In the genomic region with DNA sequence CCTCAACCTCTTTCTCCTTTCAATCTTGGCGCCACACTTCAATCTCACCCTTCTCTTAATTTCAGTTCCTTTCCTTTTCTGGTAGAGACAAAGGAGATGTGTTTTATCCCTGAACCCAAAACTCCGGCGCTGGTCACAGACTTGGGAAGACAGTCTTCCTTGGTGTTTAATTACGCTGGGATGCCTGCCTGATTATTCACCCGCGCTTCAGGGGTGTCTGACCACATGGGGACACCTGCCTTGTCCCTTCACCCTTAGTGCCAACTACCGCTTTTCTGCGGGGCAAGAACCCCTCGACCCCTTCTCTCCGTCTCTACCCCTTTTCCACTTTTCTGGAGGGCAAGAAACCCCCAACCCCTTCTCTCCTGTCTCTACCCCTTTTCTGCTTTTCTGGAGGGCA, we compare ENCODE assay signal across 21 cellular contexts.
DNase-seq lines count a peak whose midpoint lies in the region; ATAC-seq and TF ChIP-seq lines count a peak whose summit lies in the region.
"Had no signal": no experiment of that assay in that cellular context is flagged by ENCODE, and none has a peak within 500 bp of the region (broad histone marks: within the 10 kb centered on the region; RNA-seq: fewer than 3 reads in every experiment).

No MANE protein-coding gene starts in this region.

- peaks cover 30% of the 10 kb centered on the region for H3K4me1 ChIP-seq in ES-I3 (ENCODE audit: insufficient read depth, low read length)
- peaks cover 3% of the 10 kb centered on the region for H3K4me1 ChIP-seq in SJCRH30
- peaks cover 3% of the 10 kb centered on the region; the same call in 1 of the 2 replicates for H3K4me1 ChIP-seq in iPS-20b (ENCODE audit: insufficient read depth, low read length)
- no peaks in the 10 kb centered on the region for H3K4me1 ChIP-seq in uterus
- H3K4me1 ChIP-seq: BE2C had no signal

- H3K27me3 ChIP-seq in SJCRH30 (no peaks in the 10 kb centered on the region), iPS-20b (ENCODE audit: insufficient read depth, low read length) (no peaks in the 10 kb centered on the region), uterus (no peaks in the 10 kb centered on the region)
- H3K27me3 ChIP-seq: BE2C had no signal

- no peak for ATAC-seq in HG03108 (IDR thresholded peaks at IDR 0.05; ENCODE audit: unreplicated experiment)
- ATAC-seq: K562, SK-N-SH treated with all-trans-retinoic acid at 6 μM for 48 hours had no signal

- TF ChIP-seq CTCF in progenitor cell of endocrine pancreas (IDR thresholded peaks at IDR 0.05; ENCODE audit: unreplicated experiment): no peak
- no peak for TF ChIP-seq CTCF in uterus (IDR thresholded peaks at IDR 0.05)

- no peak overlapping the region for H3K27ac Mint-ChIP-seq in progenitor cell of endocrine pancreas
- no peak overlapping the region for H3K27ac Mint-ChIP-seq in T-helper 2 cell treated with Interferon-gamma antibody and Interleukin-4, amounts not matched to agents 5 μg/mL and 100 μg/mL, for 36 hours
- H3K27ac Mint-ChIP-seq: CD4-positive, alpha-beta T cell had no signal

- H3K27ac ChIP-seq in SJCRH30 (peak overlapping the region; percentile 5; the same call in 1 of the 2 replicates), iPS-20b (ENCODE audit: low read length) (no peak overlapping the region), uterus (no peak overlapping the region)
- H3K27ac ChIP-seq: HL-60 had no signal

- no peak overlapping the region for H3K4me3 ChIP-seq in SJCRH30
- H3K4me3 ChIP-seq in iPS-20b (ENCODE audit: low read length): peak overlapping the region; percentile 10; the same call in 1 of the 2 replicates
- H3K4me3 ChIP-seq in uterus: no peak overlapping the region
- H3K4me3 ChIP-seq: K562 had no signal

- H3K36me3 ChIP-seq in ES-I3 (ENCODE audit: insufficient read depth, low read length) (no peaks in the 10 kb centered on the region), SJCRH30 (no peaks in the 10 kb centered on the region), iPS-20b (ENCODE audit: insufficient read depth, low read depth, low read length) (no peaks in the 10 kb centered on the region), uterus (no peaks in the 10 kb centered on the region)
- H3K36me3 ChIP-seq: BE2C had no signal

- no peak for TF ChIP-seq POLR2A in uterus (IDR thresholded peaks at IDR 0.05)

- peak overlapping the region; percentile 2 for H3K4me3 Mint-ChIP-seq in progenitor cell of endocrine pancreas (ENCODE audit: low read depth)
- no peak overlapping the region for H3K4me3 Mint-ChIP-seq in T-helper 2 cell treated with Interferon-gamma antibody and Interleukin-4, amounts not matched to agents 5 μg/mL and 100 μg/mL, for 36 hours
- H3K4me3 Mint-ChIP-seq: CD4-positive, alpha-beta T cell had no signal

- H3K4me1 Mint-ChIP-seq in progenitor cell of endocrine pancreas (ENCODE audit: low read depth): peaks cover 13% of the 10 kb centered on the region
- peaks cover 2% of the 10 kb centered on the region for H3K4me1 Mint-ChIP-seq in T-helper 2 cell treated with Interferon-gamma antibody and Interleukin-4, amounts not matched to agents 5 μg/mL and 100 μg/mL, for 36 hours (ENCODE audit: low read depth)

- H3K36me3 Mint-ChIP-seq in progenitor cell of endocrine pancreas (ENCODE audit: insufficient read depth): no peaks in the 10 kb centered on the region
- no peaks in the 10 kb centered on the region for H3K36me3 Mint-ChIP-seq in T-helper 2 cell treated with Interferon-gamma antibody and Interleukin-4, amounts not matched to agents 5 μg/mL and 100 μg/mL, for 36 hours (ENCODE audit: low read depth)

- intact Hi-C loops in uterus (cut with DNase I; ENCODE audit: low total_unique reads): no loop called here

- H3K9me3 ChIP-seq in ES-I3 (ENCODE audit: control insufficient read depth, insufficient read depth, low read length) (no peaks in the 10 kb centered on the region), SJCRH30 (replicated peaks) (no peaks in the 10 kb centered on the region), iPS-20b (ENCODE audit: insufficient read depth, low read depth, low read length) (no peaks in the 10 kb centered on the region), uterus (no peaks in the 10 kb centered on the region)
- H3K9me3 ChIP-seq: BE2C had no signal

- H3K27me3 Mint-ChIP-seq in progenitor cell of endocrine pancreas: peaks cover 3% of the 10 kb centered on the region
- H3K27me3 Mint-ChIP-seq in T-helper 2 cell treated with Interferon-gamma antibody and Interleukin-4, amounts not matched to agents 5 μg/mL and 100 μg/mL, for 36 hours (ENCODE audit: low read depth): no peaks in the 10 kb centered on the region

- no peaks in the 10 kb centered on the region for H3K9me3 Mint-ChIP-seq in progenitor cell of endocrine pancreas (ENCODE audit: low read depth)
- no peaks in the 10 kb centered on the region for H3K9me3 Mint-ChIP-seq in T-helper 2 cell treated with Interferon-gamma antibody and Interleukin-4, amounts not matched to agents 5 μg/mL and 100 μg/mL, for 36 hours
- H3K9me3 Mint-ChIP-seq: CD4-positive, alpha-beta T cell had no signal

- DNase-seq in SJCRH30 (peak; percentile 21 to 34), progenitor cell of endocrine pancreas (ENCODE audit: low spot score, unreplicated experiment) (no peak), uterus (no peak)
- no peak for DNase-seq in T-helper 2 cell treated with Interferon-gamma antibody and Interleukin-4, amounts not matched to agents 5 μg/mL and 100 μg/mL, for 36 hours (ENCODE audit: low spot score)
- no peak for DNase-seq in stimulated activated CD4-positive, alpha-beta T cell treated with anti-CD3 and anti-CD28 coated beads, Interleukin-4, amount 100 ng/mL, for 4 hours
- DNase-seq: BE2C; CD4-positive, alpha-beta T cell; EL; GOT3; NCI-H1105 treated with DMSO at 0.1 percent for 48 hours; NCI-H1694 treated with DMSO at 0.1 percent for 48 hours; NCI-H510A treated with DMSO at 0.1 percent for 48 hours; NCI-H774; RPMI8226; SHP77 treated with DMSO at 0.1 percent for 48 hours had no signal

- H3K9ac ChIP-seq in ES-I3 (ENCODE audit: low read depth, low read length) (peak overlapping the region; percentile 99), iPS-20b (ENCODE audit: low read depth, low read length) (peak overlapping the region; percentile 20; the same call in 1 of the 2 replicates)

Comparison
In these comparisons a context has a peak if more than half of its experiments do, and no peak if none do; other contexts are left out.
1. DNase-seq: peak in SJCRH30 (2 of 2); none in progenitor cell of endocrine pancreas (single experiment), T-helper 2 cell treated with Interferon-gamma antibody and Interleukin-4, amounts not matched to agents 5 μg/mL and 100 μg/mL, for 36 hours (single experiment), uterus (0 of 2) and stimulated activated CD4-positive, alpha-beta T cell treated with anti-CD3 and anti-CD28 coated beads, Interleukin-4, amount 100 ng/mL, for 4 hours (0 of 2).